In genomic region chr5:82285206-82285605, GRCh38 we compare ENCODE assay signal across 31 cellular contexts.
"Had no signal": no experiment of that assay in that cellular context is flagged by ENCODE, and none has a peak within 500 bp of the region (broad histone marks: within the 10 kb centered on the region; RNA-seq: fewer than 3 reads in every experiment).

No MANE protein-coding gene starts in this region.

- H3K4me1 ChIP-seq: foreskin keratinocyte, prostate gland, right atrium auricular region, suprapubic skin, transverse colon, upper lobe of right lung, uterus had no signal

- H3K79me2 ChIP-seq: hepatocyte had no signal

- H3K36me3 Mint-ChIP-seq: naive thymus-derived CD4-positive, alpha-beta T cell had no signal

- H3K27ac ChIP-seq: epithelial cell of prostate, esophagus muscularis mucosa, foreskin keratinocyte, gastroesophageal sphincter, heart left ventricle, hepatocyte, prostate gland, right atrium auricular region, suprapubic skin, transverse colon, upper lobe of right lung, uterus had no signal

- H3K27ac Mint-ChIP-seq: dendritic cell treated with granulocyte-macrophage colony-stimulating factor and Interleukin-4, amounts not matched to agents 40 ng/mL and 50 ng/mL, for 4 days; endodermal cell; naive thymus-derived CD4-positive, alpha-beta T cell; nephron had no signal

- H3K4me3 ChIP-seq: esophagus muscularis mucosa, gastroesophageal sphincter, heart left ventricle, hepatocyte, lung, prostate gland, right atrium auricular region, smooth muscle cell, suprapubic skin, transverse colon, upper lobe of right lung, uterus had no signal

- DNase-seq: effector CD8-positive, alpha-beta T cell; endodermal cell; foreskin keratinocyte; heart left ventricle; kidney; mesendoderm; midbrain; naive thymus-derived CD4-positive, alpha-beta T cell; nucleus accumbens; stimulated activated CD4-positive, alpha-beta T cell treated with anti-CD3 and anti-CD28 coated beads, Interleukin-12 subunit alpha, Interleukin-12 subunit beta, amount 100 ng/mL, for 4 hours; stimulated activated CD4-positive, alpha-beta T cell treated with anti-CD3 and anti-CD28 coated beads, Interleukin-1b, Interleukin-23, amount 100 ng/mL, for 48 hours; stimulated activated CD4-positive, alpha-beta T cell treated with anti-CD3 and anti-CD28 coated beads, Interleukin-4, amount 100 ng/mL, for 1 hour; stimulated activated CD8-positive, alpha-beta memory T cell treated with anti-CD3 and anti-CD28 coated beads, Interleukin-4, amount 100 ng/mL, for 48 hours; stimulated activated naive CD4-positive, alpha-beta T cell; stimulated activated naive CD8-positive, alpha-beta T cell treated with anti-CD3 and anti-CD28 coated beads, Interleukin-15, amount 100 ng/mL, for 72 hours; transverse colon; upper lobe of right lung; uterus had no signal

- H3K4me2 ChIP-seq: hepatocyte, smooth muscle cell had no signal

- H3K9me3 Mint-ChIP-seq: dendritic cell treated with granulocyte-macrophage colony-stimulating factor and Interleukin-4, amounts not matched to agents 40 ng/mL and 50 ng/mL, for 4 days; endodermal cell; naive thymus-derived CD4-positive, alpha-beta T cell; nephron; stimulated activated naive CD8-positive, alpha-beta T cell treated with anti-CD3 and anti-CD28 coated beads, Interleukin-15, amount 100 ng/mL, for 72 hours had no signal

- H3K9me3 ChIP-seq: esophagus muscularis mucosa, gastroesophageal sphincter, heart left ventricle, prostate gland, right atrium auricular region, suprapubic skin, transverse colon, upper lobe of right lung, uterus had no signal

- ATAC-seq: foreskin keratinocyte; gastroesophageal sphincter; left lobe of liver; naive thymus-derived CD4-positive, alpha-beta T cell; sciatic nerve; stimulated activated naive CD8-positive, alpha-beta T cell treated with anti-CD3 and anti-CD28 coated beads, Interleukin-15, amount 100 ng/mL, for 72 hours; upper lobe of right lung had no signal

- H2AFZ ChIP-seq: hepatocyte had no signal

- H3K27me3 ChIP-seq: esophagus muscularis mucosa, foreskin keratinocyte, gastroesophageal sphincter, heart left ventricle, hepatocyte, right atrium auricular region, suprapubic skin, transverse colon, upper lobe of right lung, uterus had no signal

- H3K4me3 Mint-ChIP-seq: dendritic cell treated with granulocyte-macrophage colony-stimulating factor and Interleukin-4, amounts not matched to agents 40 ng/mL and 50 ng/mL, for 4 days; endodermal cell; naive thymus-derived CD4-positive, alpha-beta T cell; nephron; stimulated activated naive CD8-positive, alpha-beta T cell treated with anti-CD3 and anti-CD28 coated beads, Interleukin-15, amount 100 ng/mL, for 72 hours had no signal

- H3K27me3 Mint-ChIP-seq: dendritic cell treated with granulocyte-macrophage colony-stimulating factor and Interleukin-4, amounts not matched to agents 40 ng/mL and 50 ng/mL, for 4 days; naive thymus-derived CD4-positive, alpha-beta T cell; stimulated activated naive CD8-positive, alpha-beta T cell treated with anti-CD3 and anti-CD28 coated beads, Interleukin-15, amount 100 ng/mL, for 72 hours had no signal

- FAIRE-seq: kidney had no signal

- H3K36me3 ChIP-seq: esophagus muscularis mucosa, gastroesophageal sphincter, heart left ventricle, prostate gland, right atrium auricular region, suprapubic skin, transverse colon, upper lobe of right lung, uterus had no signal
